8 cellular contexts compared by ENCODE assay signal in genomic region chr16:57757326-57757786, GRCh38. TPM values are rescaled to one million over a fixed set of nuclear protein-coding genes. Genes with fewer than 3 reads are reported as not detected.
DNase-seq lines count a peak whose midpoint lies in the region; ATAC-seq, FAIRE-seq and TF ChIP-seq lines count a peak whose summit lies in the region.

No MANE protein-coding gene starts in this region.

- ATAC-seq in HG02759 (IDR thresholded peaks at IDR 0.05; ENCODE audit: unreplicated experiment) = peak; percentile 92

- DNase-seq in A172 (ENCODE audit: low spot score) (peak; percentile 67), GM12892 (ENCODE audit: insufficient read length) (peak; percentile 99), NCI-H2107 (lab: John Stamatoyannopoulos, UW) (peak; percentile 53), dermis blood vessel endothelial cell (peak; percentile 89), medulla oblongata (ENCODE audit: extremely low spot score) (peak; percentile 89)
- peak; percentile 83 to 87 for DNase-seq in activated CD4-positive, alpha-beta T cell treated with anti-CD3 and anti-CD28 coated beads, Interleukin-2, amount 50 U/mL, for 4 hours
- peak; percentile 61 to 71 for DNase-seq in stimulated activated CD8-positive, alpha-beta memory T cell treated with anti-CD3 and anti-CD28 coated beads, Interleukin-15, amount 100 ng/mL, for 4 hours (ENCODE audit: low read depth in 2 of 2)

- FAIRE-seq in GM12892 (lab: Jason Lieb, UNC) = peak; percentile 88

- no peak for TF ChIP-seq POLR2A in GM12892 (IDR thresholded peaks at IDR 0.05; ENCODE audit: low read depth, low read length)

RNA-seq across cellular contexts. Expression of gene KATNB1, which starts 21.8 kb away (rescaled TPM):
- 19.9 and 22.0 TPM in 2 replicates for total RNA-seq in A172 (2014; rRNA removed; shearing (Covaris generic))
- polyA plus RNA-seq in GM12892 (2012; ENCODE audit: missing spikeins) = 16.3 TPM
- 26.2 and 48.3 TPM in 2 replicates for total RNA-seq in dermis blood vessel endothelial cell

RNA-seq across cellular contexts. Expression of gene KIFC3, which starts 44.9 kb away (rescaled TPM):
- total RNA-seq in A172 (2014; rRNA removed; shearing (Covaris generic)) = 77.9 and 90.4 TPM in 2 replicates
- polyA plus RNA-seq in GM12892 (2012; ENCODE audit: missing spikeins) = 0.38 TPM
- total RNA-seq in dermis blood vessel endothelial cell = 58.3 and 75.4 TPM in 2 replicates

Comparison
In these comparisons a context has a peak if more than half of its experiments do, and no peak if none do; other contexts are left out.
1. Peak in every context shown above with its lines: DNase-seq and ATAC-seq.